ENCODE assay signal across 16 cellular contexts in genomic region chr3:139317215-139317614, GRCh38. TPM values are rescaled to one million over a fixed set of nuclear protein-coding genes. Genes with fewer than 3 reads are reported as not detected.
A peak's percentile ranks its signal among the peaks of the same experiment; 100 is the strongest.
DNase-seq lines count a peak whose midpoint lies in the region; ATAC-seq and TF ChIP-seq lines count a peak whose summit lies in the region.
"Had no signal": no experiment of that assay in that cellular context is flagged by ENCODE, and none has a peak within 500 bp of the region (broad histone marks: within the 10 kb centered on the region; RNA-seq: fewer than 3 reads in every experiment).

No MANE protein-coding gene starts in this region.

- H3K4me1 ChIP-seq in RWPE2 (ENCODE audit: insufficient read depth, poor library complexity, severe bottlenecking) (peaks cover 19% of the 10 kb centered on the region), mesenchymal stem cell (ENCODE audit: control insufficient read depth, insufficient read depth, low read depth, low read length) (peaks cover 15% of the 10 kb centered on the region), lower lobe of right lung (no peaks in the 10 kb centered on the region)

- H3K23ac ChIP-seq in mesenchymal stem cell (ENCODE audit: low read length in 2 of 2), result no peak overlapping the region

- no peaks in the 10 kb centered on the region for H3K4me1 Mint-ChIP-seq in natural killer cell treated with Interleukin-12 subunit alpha and Interleukin-12 subunit beta and Interleukin-15 and Interleukin-18, amount 100 ng/mL, for 72 hours (ENCODE audit: low read depth in 2 of 2)
- no peaks in the 10 kb centered on the region for H3K4me1 Mint-ChIP-seq in natural killer cell

- no peaks in the 10 kb centered on the region for H3K36me3 ChIP-seq in RWPE2 (ENCODE audit: low read depth)
- no peaks in the 10 kb centered on the region for H3K36me3 ChIP-seq in mesenchymal stem cell (ENCODE audit: control insufficient read depth in 1 of 2, insufficient read depth in 2 of 2, low read depth in 1 of 2, low read length in 2 of 2)
- H3K36me3 ChIP-seq in lower lobe of right lung, result no peaks in the 10 kb centered on the region
- H3K36me3 ChIP-seq: BLaER1 treated with 17β-estradiol and CSF1 and Interleukin-3, amounts not matched to agents 10 nM and 100 nM had no signal

- no peaks in the 10 kb centered on the region for H3K9me3 Mint-ChIP-seq in natural killer cell treated with Interleukin-12 subunit alpha and Interleukin-12 subunit beta and Interleukin-15 and Interleukin-18, amount 100 ng/mL, for 72 hours
- H3K9me3 Mint-ChIP-seq in natural killer cell, result no peaks in the 10 kb centered on the region
- H3K9me3 Mint-ChIP-seq: CD4-positive, alpha-beta T cell; H9 had no signal

- H3K4me3 ChIP-seq in RWPE2 (ENCODE audit: severe bottlenecking), result no peak overlapping the region
- H3K4me3 ChIP-seq in mesenchymal stem cell (ENCODE audit: insufficient read depth in 1 of 2, low read depth in 1 of 2, low read length in 2 of 2), result no peak overlapping the region
- H3K4me3 ChIP-seq in lower lobe of right lung, result no peak overlapping the region
- H3K4me3 ChIP-seq: BLaER1 treated with 17β-estradiol and CSF1 and Interleukin-3, amounts not matched to agents 10 nM and 100 nM had no signal

- DNase-seq in natural killer cell treated with Interleukin-12 subunit alpha and Interleukin-12 subunit beta and Interleukin-15 and Interleukin-18, amount 100 ng/mL, for 72 hours (ENCODE audit: low spot score), result peak; percentile 28
- DNase-seq in natural killer cell (no peak), RWPE2 (ENCODE audit: low spot score) (no peak), mesenchymal stem cell (no peak), NCI-H345 (lab: John Stamatoyannopoulos, UW) (no peak), lower lobe of right lung (no peak), GF-D8 (lab: John Stamatoyannopoulos, UW) (no peak), Ammon's horn (ENCODE audit: low spot score) (no peak)
- DNase-seq: 8988T; AML-193; CD4-positive, alpha-beta T cell; DMS79; GOT3; H9 had no signal

- peaks cover 30 to 39% of the 10 kb centered on the region in 2 donors for H3K27me3 Mint-ChIP-seq in natural killer cell treated with Interleukin-12 subunit alpha and Interleukin-12 subunit beta and Interleukin-15 and Interleukin-18, amount 100 ng/mL, for 72 hours
- H3K27me3 Mint-ChIP-seq in natural killer cell (ENCODE audit: low read depth in 2 of 2), result peaks cover 26 to 32% of the 10 kb centered on the region in 2 donors

- no peaks in the 10 kb centered on the region for H3K9me3 ChIP-seq in RWPE2 (ENCODE audit: severe bottlenecking)
- no peaks in the 10 kb centered on the region for H3K9me3 ChIP-seq in mesenchymal stem cell (ENCODE audit: control insufficient read depth, low read length)
- no peaks in the 10 kb centered on the region for H3K9me3 ChIP-seq in lower lobe of right lung
- H3K9me3 ChIP-seq: BLaER1 treated with 17β-estradiol and CSF1 and Interleukin-3, amounts not matched to agents 10 nM and 100 nM had no signal

- no peak overlapping the region for H4K91ac ChIP-seq in mesenchymal stem cell (ENCODE audit: low read length)

- no peak overlapping the region for H4K8ac ChIP-seq in mesenchymal stem cell (ENCODE audit: low read length)

- H2AFZ ChIP-seq in mesenchymal stem cell (ENCODE audit: low read depth, low read length), result no peak overlapping the region

- intact Hi-C loops in natural killer cell (cut with micrococcal nuclease) (no loop called here), lower lobe of right lung (cut with DNase I) (no loop called here)

- H2BK12ac ChIP-seq in mesenchymal stem cell (ENCODE audit: low read length in 2 of 2), result no peak overlapping the region

- H2BK5ac ChIP-seq in mesenchymal stem cell (ENCODE audit: low read depth, low read length, poor library complexity, severe bottlenecking), result no peak overlapping the region

- H3K27ac Mint-ChIP-seq in natural killer cell treated with Interleukin-12 subunit alpha and Interleukin-12 subunit beta and Interleukin-15 and Interleukin-18, amount 100 ng/mL, for 72 hours, result no peak overlapping the region
- no peak overlapping the region for H3K27ac Mint-ChIP-seq in natural killer cell
- H3K27ac Mint-ChIP-seq: CD4-positive, alpha-beta T cell; H9 had no signal

- H3K79me1 ChIP-seq in mesenchymal stem cell (replicated peaks; ENCODE audit: low read length, poor library complexity, severe bottlenecking), result no peaks in the 10 kb centered on the region

- no peak overlapping the region for H3K9ac ChIP-seq in mesenchymal stem cell (ENCODE audit: low read length)
- H3K9ac ChIP-seq: BLaER1 treated with 17β-estradiol and CSF1 and Interleukin-3, amounts not matched to agents 10 nM and 100 nM had no signal

- H2BK15ac ChIP-seq in mesenchymal stem cell (ENCODE audit: low read depth, poor library complexity, severe bottlenecking), result no peak overlapping the region

- H3K27me3 ChIP-seq in RWPE2 (ENCODE audit: insufficient read depth, poor library complexity, severe bottlenecking), result no peaks in the 10 kb centered on the region
- peaks cover 0 to 39% of the 10 kb centered on the region in 2 experiments for H3K27me3 ChIP-seq in mesenchymal stem cell (ENCODE audit: control insufficient read depth in 1 of 2, insufficient read depth in 1 of 2, low read length in 2 of 2)
- no peaks in the 10 kb centered on the region for H3K27me3 ChIP-seq in lower lobe of right lung (ENCODE audit: low read depth)
- H3K27me3 ChIP-seq: BLaER1 treated with 17β-estradiol and CSF1 and Interleukin-3, amounts not matched to agents 10 nM and 100 nM had no signal

- no peak for ATAC-seq in natural killer cell treated with Interleukin-12 subunit alpha and Interleukin-12 subunit beta and Interleukin-15 and Interleukin-18, amount 100 ng/mL, for 72 hours
- ATAC-seq in natural killer cell, result no peak
- no peak for ATAC-seq in RWPE2 (ENCODE audit: low read depth)
- ATAC-seq in lower lobe of right lung, result no peak
- ATAC-seq: HepG2 had no signal

- H2BK120ac ChIP-seq in mesenchymal stem cell (ENCODE audit: low read depth, low read length), result no peak overlapping the region

- TF ChIP-seq CTCF in natural killer cell (IDR thresholded peaks at IDR 0.05) (no peak), RWPE2 (IDR thresholded peaks at IDR 0.05; ENCODE audit: poor library complexity, severe bottlenecking) (no peak), lower lobe of right lung (IDR thresholded peaks at IDR 0.05) (no peak)

- no peak overlapping the region for H3K4me3 Mint-ChIP-seq in natural killer cell treated with Interleukin-12 subunit alpha and Interleukin-12 subunit beta and Interleukin-15 and Interleukin-18, amount 100 ng/mL, for 72 hours
- no peak overlapping the region for H3K4me3 Mint-ChIP-seq in natural killer cell
- H3K4me3 Mint-ChIP-seq: CD4-positive, alpha-beta T cell; H9 had no signal

- 80% methylated on average over 6 of the region's 6 CpGs for WGBS in mesenchymal stem cell

- no peaks in the 10 kb centered on the region for H3K36me3 Mint-ChIP-seq in natural killer cell treated with Interleukin-12 subunit alpha and Interleukin-12 subunit beta and Interleukin-15 and Interleukin-18, amount 100 ng/mL, for 72 hours
- no peaks in the 10 kb centered on the region for H3K36me3 Mint-ChIP-seq in natural killer cell

- no peak overlapping the region for H3K4me2 ChIP-seq in mesenchymal stem cell (ENCODE audit: low read length, poor library complexity, severe bottlenecking)
- H3K4me2 ChIP-seq: BLaER1 treated with 17β-estradiol and CSF1 and Interleukin-3, amounts not matched to agents 10 nM and 100 nM had no signal

- H2AK5ac ChIP-seq in mesenchymal stem cell (ENCODE audit: low read length, severe bottlenecking), result peak overlapping the region; percentile 57

- H3K18ac ChIP-seq in mesenchymal stem cell (ENCODE audit: low read depth in 1 of 2, low read length in 2 of 2), result no peak overlapping the region

- H3K14ac ChIP-seq in mesenchymal stem cell (ENCODE audit: low read length in 2 of 2), result no peak overlapping the region

- H3K4ac ChIP-seq in mesenchymal stem cell (ENCODE audit: low read depth in 1 of 2, low read length in 2 of 2), result no peak overlapping the region

- peak overlapping the region; percentile 8 for H3K27ac ChIP-seq in RWPE2 (ENCODE audit: poor library complexity, severe bottlenecking)
- no peak overlapping the region for H3K27ac ChIP-seq in mesenchymal stem cell (ENCODE audit: low read length, poor library complexity, severe bottlenecking)
- no peak overlapping the region for H3K27ac ChIP-seq in lower lobe of right lung
- H3K27ac ChIP-seq: BLaER1 treated with 17β-estradiol and CSF1 and Interleukin-3, amounts not matched to agents 10 nM and 100 nM had no signal

RNA-seq across cellular contexts. Expression of gene MRPS22, which starts 26.6 kb away (rescaled TPM):
- total RNA-seq in natural killer cell treated with Interleukin-12 subunit alpha and Interleukin-12 subunit beta and Interleukin-15 and Interleukin-18, amount 100 ng/mL, for 72 hours, result 10 to 100 TPM; 40.9 to 46.6 TPM
- 10 to 100 TPM; 32.4 to 39.1 (median 35.3) TPM for total RNA-seq in natural killer cell
- polyA plus RNA-seq in mesenchymal stem cell (2013, experiment 1 of 2), result 47.0 TPM
- 48.0 TPM for polyA plus RNA-seq in mesenchymal stem cell (2013, experiment 2 of 2)
- 35.6 TPM for total RNA-seq in lower lobe of right lung
